In the genomic region with DNA sequence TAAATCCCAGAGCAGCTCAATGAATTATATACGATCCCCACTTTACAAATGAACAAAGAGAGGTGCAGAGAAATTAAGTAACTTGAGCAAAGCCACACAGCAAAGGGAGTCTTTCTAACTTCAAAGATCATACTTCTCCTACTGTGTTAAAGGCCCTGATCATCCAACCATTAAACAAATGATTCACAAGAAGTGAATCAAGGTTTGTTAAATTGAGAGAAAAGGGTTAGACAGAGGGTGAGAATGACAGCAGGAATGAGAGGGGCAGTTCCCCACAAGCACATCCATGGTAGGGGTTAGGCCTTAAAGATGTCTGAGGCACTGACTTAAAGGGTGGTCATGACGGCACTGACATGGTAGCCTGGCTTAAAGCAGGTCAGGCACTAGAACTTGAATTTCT, we compare ENCODE assay signal across 19 cellular contexts. TPM values are rescaled to one million over a fixed set of nuclear protein-coding genes. Genes with fewer than 3 reads are reported as not detected.
DNase-seq lines count a peak whose midpoint lies in the region; FAIRE-seq lines count a peak whose summit lies in the region.
"Had no signal": no experiment of that assay in that cellular context is flagged by ENCODE, and none has a peak within 500 bp of the region (broad histone marks: within the 10 kb centered on the region; RNA-seq: fewer than 3 reads in every experiment).

No MANE protein-coding gene starts in this region.

- no peak overlapping the region for H3K27ac Mint-ChIP-seq in CD8-positive, alpha-beta memory T cell
- H3K27ac Mint-ChIP-seq: CD14-positive monocyte, H9 had no signal

- peaks cover 0 to 5% (median 3%) of the 10 kb centered on the region in 3 donors for H3K4me1 Mint-ChIP-seq in CD8-positive, alpha-beta memory T cell

- H3K4me2 ChIP-seq in mesenchymal stem cell (ENCODE audit: low read length, poor library complexity, severe bottlenecking) = no peak overlapping the region
- H3K4me2 ChIP-seq: BLaER1 had no signal

- H4K8ac ChIP-seq in mesenchymal stem cell (ENCODE audit: low read length) = no peak overlapping the region

- H2BK15ac ChIP-seq in mesenchymal stem cell (ENCODE audit: low read depth, poor library complexity, severe bottlenecking) = no peak overlapping the region

- H3K27me3 ChIP-seq in mesenchymal stem cell (ENCODE audit: control insufficient read depth in 1 of 2, insufficient read depth in 1 of 2, low read length in 2 of 2) (no peaks in the 10 kb centered on the region), SJCRH30 (no peaks in the 10 kb centered on the region)
- H3K27me3 ChIP-seq in CD8-positive, alpha-beta memory T cell (ENCODE audit: insufficient read depth, low read length, poor library complexity, severe bottlenecking) = no peaks in the 10 kb centered on the region
- H3K27me3 ChIP-seq: BLaER1 had no signal

- H2BK12ac ChIP-seq in mesenchymal stem cell (ENCODE audit: low read length in 2 of 2) = no peak overlapping the region

- no peak overlapping the region for H4K91ac ChIP-seq in mesenchymal stem cell (ENCODE audit: low read length)

- no peak overlapping the region for H3K4me3 Mint-ChIP-seq in CD8-positive, alpha-beta memory T cell
- H3K4me3 Mint-ChIP-seq: CD14-positive monocyte; CD4-positive, alpha-beta memory T cell; H9; IgD-negative memory B cell had no signal

- H3K18ac ChIP-seq in mesenchymal stem cell (ENCODE audit: low read depth in 1 of 2, low read length in 2 of 2) = no peak overlapping the region

- H3K36me3 ChIP-seq in mesenchymal stem cell (ENCODE audit: control insufficient read depth in 1 of 2, insufficient read depth in 2 of 2, low read depth in 1 of 2, low read length in 2 of 2) = peaks cover 12 to 13% of the 10 kb centered on the region in 2 experiments
- H3K36me3 ChIP-seq in CD8-positive, alpha-beta memory T cell (ENCODE audit: insufficient read depth, low read length) = no peaks in the 10 kb centered on the region
- H3K36me3 ChIP-seq in SJCRH30 = peaks cover 7% of the 10 kb centered on the region

- CTCF ChIA-PET in CD8-positive, alpha-beta memory T cell (lab: Charles Lee) = interaction anchor here (1.2 to 1.6 kb wide), 2 partner anchors 9 to 13 kb away, joined by 4 read pairs; no protein-coding TSS in a partner anchor

- H2AK5ac ChIP-seq in mesenchymal stem cell (ENCODE audit: low read length, severe bottlenecking) = no peak overlapping the region

- H2BK120ac ChIP-seq in mesenchymal stem cell (ENCODE audit: low read depth, low read length) = no peak overlapping the region

- no peak overlapping the region for H2AFZ ChIP-seq in mesenchymal stem cell (ENCODE audit: low read depth, low read length)

- DNase-seq in RCC 7860 (ENCODE audit: low spot score) = peak; percentile 60
- peak; percentile 22 for DNase-seq in glomerular visceral epithelial cell (ENCODE audit: extremely low spot score)
- DNase-seq in mesenchymal stem cell = no peak
- no peak for DNase-seq in EL
- DNase-seq in HuH-7 (ENCODE audit: low spot score) = no peak
- DNase-seq in CD8-positive, alpha-beta memory T cell = no peak
- DNase-seq in SJCRH30 = no peak
- DNase-seq: CD4-positive, alpha-beta memory T cell; DMS 273 treated with DMSO at 0.1 percent for 48 hours; DMS79; GF-D8; H9; KBM-7 had no signal

- H3K36me3 Mint-ChIP-seq in CD8-positive, alpha-beta memory T cell = peaks cover 0 to 11% (median 0%) of the 10 kb centered on the region in 3 donors

- H2BK5ac ChIP-seq in mesenchymal stem cell (ENCODE audit: low read depth, low read length, poor library complexity, severe bottlenecking) = no peak overlapping the region

- 95% methylated on average over 2 of the region's 2 CpGs for WGBS in mesenchymal stem cell

- no peak overlapping the region for H3K14ac ChIP-seq in mesenchymal stem cell (ENCODE audit: low read length in 2 of 2)

- H3K9me3 ChIP-seq in mesenchymal stem cell (ENCODE audit: control insufficient read depth, low read length) (no peaks in the 10 kb centered on the region), SJCRH30 (replicated peaks) (no peaks in the 10 kb centered on the region)
- no peaks in the 10 kb centered on the region for H3K9me3 ChIP-seq in CD8-positive, alpha-beta memory T cell (ENCODE audit: low read length)
- H3K9me3 ChIP-seq: BLaER1 had no signal

- H3K9ac ChIP-seq in mesenchymal stem cell (ENCODE audit: low read length) = no peak overlapping the region
- H3K9ac ChIP-seq: BLaER1 had no signal

- H3K27ac ChIP-seq in mesenchymal stem cell (ENCODE audit: low read length, poor library complexity, severe bottlenecking) (peak overlapping the region; percentile 20), SJCRH30 (no peak overlapping the region)
- H3K27ac ChIP-seq in CD8-positive, alpha-beta memory T cell (ENCODE audit: low read depth, low read length) = no peak overlapping the region
- H3K27ac ChIP-seq: BLaER1 had no signal

- H3K27me3 Mint-ChIP-seq in CD8-positive, alpha-beta memory T cell = no peaks in the 10 kb centered on the region
- H3K27me3 Mint-ChIP-seq: CD4-positive, alpha-beta memory T cell; IgD-negative memory B cell had no signal

- no peak overlapping the region for H3K4ac ChIP-seq in mesenchymal stem cell (ENCODE audit: low read depth in 1 of 2, low read length in 2 of 2)

- H3K4me3 ChIP-seq in mesenchymal stem cell (ENCODE audit: insufficient read depth in 1 of 2, low read depth in 1 of 2, low read length in 2 of 2) (no peak overlapping the region), SJCRH30 (no peak overlapping the region)
- no peak overlapping the region for H3K4me3 ChIP-seq in CD8-positive, alpha-beta memory T cell (ENCODE audit: low read length)
- H3K4me3 ChIP-seq: BLaER1 had no signal

- H3K4me1 ChIP-seq in mesenchymal stem cell (ENCODE audit: control insufficient read depth, insufficient read depth, low read depth, low read length) (peaks cover 3% of the 10 kb centered on the region), SJCRH30 (peaks cover 10% of the 10 kb centered on the region)
- H3K4me1 ChIP-seq in CD8-positive, alpha-beta memory T cell (ENCODE audit: insufficient read depth, low read length) = no peaks in the 10 kb centered on the region
- H3K4me1 ChIP-seq: BLaER1 had no signal

- peaks cover 11% of the 10 kb centered on the region for H3K79me1 ChIP-seq in mesenchymal stem cell (replicated peaks; ENCODE audit: low read length, poor library complexity, severe bottlenecking)

- H3K23ac ChIP-seq in mesenchymal stem cell (ENCODE audit: low read length in 2 of 2) = no peak overlapping the region

- POLR2A ChIA-PET in CD8-positive, alpha-beta memory T cell (lab: Charles Lee) = interaction anchor here (1.7 kb wide), 1 partner anchor 10 kb away, joined by 7 read pairs; the partner anchor contains the start of gene IDNK

- no peaks in the 10 kb centered on the region for H3K9me3 Mint-ChIP-seq in CD8-positive, alpha-beta memory T cell
- H3K9me3 Mint-ChIP-seq: CD4-positive, alpha-beta memory T cell; H9; IgD-negative memory B cell had no signal

- FAIRE-seq in RCC 7860 (lab: Jason Lieb, UNC) = peak; percentile 92
- FAIRE-seq: A204.1, H1, HTR-8/SVneo had no signal

RNA-seq across cellular contexts. Expression of gene IDNK, which starts 10.7 kb away (rescaled TPM):
- 2.4 TPM for polyA plus RNA-seq in mesenchymal stem cell (2013, experiment 1 of 2)
- 2.6 TPM for polyA plus RNA-seq in mesenchymal stem cell (2013, experiment 2 of 2)
- total RNA-seq in CD8-positive, alpha-beta memory T cell = 1 to 10 TPM; 5.9 to 6.3 TPM
- 16.9 TPM for polyA plus RNA-seq in CD8-positive, alpha-beta memory T cell
- 1.8 and 2.4 TPM in 2 replicates for total RNA-seq in SJCRH30 (2014; rRNA removed; shearing (Covaris generic))

Comparison
In these comparisons a context has a peak if more than half of its experiments do, and no peak if none do; other contexts are left out.
1. DNase-seq: peak in RCC 7860 (single experiment) and glomerular visceral epithelial cell (single experiment); none in mesenchymal stem cell (single experiment), EL (single experiment), HuH-7 (single experiment), CD8-positive, alpha-beta memory T cell (0 of 5) and SJCRH30 (0 of 2).